In genomic region chr1:6743189-6744101, GRCh38 we compare ENCODE assay signal across 1 cellular context.
TF ChIP-seq lines count a peak whose summit lies in the region.

No MANE protein-coding gene starts in this region.

TF ChIP-seq in GM23338, 12 proteins besides CTCF, POLR2A, EP300 and RAD21 (continued from another document):
- TF ChIP-seq ETS1 (IDR thresholded peaks at IDR 0.05) = no peak
- no peak for TF ChIP-seq REST (IDR thresholded peaks at IDR 0.05; ENCODE audit: unreplicated experiment)
- TF ChIP-seq EZH2phosphoT487 (IDR thresholded peaks at IDR 0.05; ENCODE audit: unreplicated experiment) = no peak
- no peak for TF ChIP-seq CREB1 (CRISPR knock-in tag; IDR thresholded peaks at IDR 0.05; ENCODE audit: low read depth)
- no peak for TF ChIP-seq EZH2 (IDR thresholded peaks at IDR 0.05; ENCODE audit: low read depth, unreplicated experiment)
- TF ChIP-seq ZNF462 (CRISPR knock-in tag; IDR thresholded peaks at IDR 0.05) = no peak
- no peak for TF ChIP-seq STAT1 (IDR thresholded peaks at IDR 0.05; ENCODE audit: unreplicated experiment)
- no peak for TF ChIP-seq ZNF331 (CRISPR knock-in tag; IDR thresholded peaks at IDR 0.05; ENCODE audit: low read depth)
